8 cellular contexts compared by ENCODE assay signal in the genomic region with DNA sequence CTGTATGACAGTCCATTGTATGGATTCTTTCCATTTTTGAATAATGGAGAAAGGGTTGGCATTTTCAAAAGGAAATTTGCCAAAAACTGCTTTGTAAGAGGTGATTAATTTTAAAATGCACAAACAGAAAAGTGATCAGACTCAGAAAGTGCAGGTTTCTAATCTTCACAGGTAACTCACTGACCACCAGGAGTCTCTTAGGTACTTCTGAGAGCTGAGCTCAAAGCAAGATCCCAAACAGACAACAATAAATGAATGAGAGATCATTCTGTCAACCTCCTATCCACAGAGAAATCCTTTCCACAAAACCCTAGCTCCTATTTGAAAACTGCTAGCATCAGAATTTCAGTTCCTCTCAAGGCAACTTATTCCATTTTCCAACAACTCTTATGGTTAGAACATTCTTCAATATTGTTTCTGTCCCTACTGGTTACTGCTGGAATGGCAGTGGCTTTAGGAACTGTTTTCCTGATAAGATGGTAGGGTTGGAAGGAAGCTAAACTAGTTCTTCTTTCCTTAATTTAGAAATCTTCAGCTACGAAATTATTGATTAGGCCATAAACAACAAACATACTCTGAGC.
DNase-seq lines count a peak whose midpoint lies in the region; ATAC-seq and TF ChIP-seq lines count a peak whose summit lies in the region.

No MANE protein-coding gene starts in this region.

- no peak for ATAC-seq in HG02642 (IDR thresholded peaks at IDR 0.05; ENCODE audit: poor library complexity, unreplicated experiment)

- H3K79me2 ChIP-seq in parathyroid adenoma, result no peaks in the 10 kb centered on the region

- no peaks in the 10 kb centered on the region for H3K27me3 ChIP-seq in parathyroid adenoma (ENCODE audit: control insufficient read depth, insufficient read depth, low read length)

- H3K9me3 ChIP-seq in parathyroid adenoma (ENCODE audit: control insufficient read depth, low read length), result no peaks in the 10 kb centered on the region

- no peak overlapping the region for H3K4me2 ChIP-seq in parathyroid adenoma (ENCODE audit: low read length)

- CTCF ChIA-PET in GM10248 (lab: Yijun Ruan, JAX), result interaction anchor here (0.7 to 10.4 kb wide), 12 partner anchors 10 to 151 kb away, joined by 3 to 64 read pairs (median 3); no protein-coding TSS in a partner anchor

- peaks cover 5% of the 10 kb centered on the region for H3K4me1 ChIP-seq in parathyroid adenoma

- TF ChIP-seq CTCF in cardiac fibroblast (IDR thresholded peaks at IDR 0.05; ENCODE audit: low read depth, low read length) (peak; percentile 58), parathyroid adenoma (IDR thresholded peaks at IDR 0.05) (peak; percentile 48), GM10248 (IDR thresholded peaks at IDR 0.05; ENCODE audit: control extremely low read depth, extremely low read depth, low read depth, missing control alignments) (no peak)

- peak overlapping the region; percentile 38 for H2AFZ ChIP-seq in parathyroid adenoma

- no peak overlapping the region for H3K4me3 ChIP-seq in cardiac fibroblast (replicated peaks in 1 of 2; ENCODE audit: low read depth in 2 of 2, low read length in 2 of 2)
- H3K4me3 ChIP-seq in parathyroid adenoma (ENCODE audit: low read depth, low read length), result no peak overlapping the region

- DNase-seq in DMS153 (lab: John Stamatoyannopoulos, UW) (peak; percentile 15), DMS153 treated with DMSO at 0.1 percent for 48 hours (lab: John Stamatoyannopoulos, UW; ENCODE audit: unreplicated experiment) (no peak), NCI-H1694 treated with DMSO at 0.1 percent for 48 hours (lab: John Stamatoyannopoulos, UW) (peak; percentile 22), cardiac fibroblast (ENCODE audit: low read depth in 2 of 2) (peak; percentile 52 to 53), GM10248 (ENCODE audit: extremely low spot score) (no peak), iPS-NIHi11 (ENCODE audit: low spot score) (no peak)

- POLR2A ChIA-PET in GM10248 (lab: Yijun Ruan, JAX), result no interaction called here

- no peaks in the 10 kb centered on the region for H3K36me3 ChIP-seq in parathyroid adenoma (ENCODE audit: control insufficient read depth, insufficient read depth, low read length)

- no peak overlapping the region for H3K9ac ChIP-seq in parathyroid adenoma

- no peak overlapping the region for H3K27ac ChIP-seq in parathyroid adenoma

Comparison
In these comparisons a context has a peak if more than half of its experiments do, and no peak if none do; other contexts are left out.
1. DNase-seq: peak in DMS153 (single experiment), NCI-H1694 treated with DMSO at 0.1 percent for 48 hours (single experiment) and cardiac fibroblast (2 of 2); none in DMS153 treated with DMSO at 0.1 percent for 48 hours (single experiment), GM10248 (single experiment) and iPS-NIHi11 (single experiment).